ENCODE assay signal across 8 cellular contexts in the genomic region with DNA sequence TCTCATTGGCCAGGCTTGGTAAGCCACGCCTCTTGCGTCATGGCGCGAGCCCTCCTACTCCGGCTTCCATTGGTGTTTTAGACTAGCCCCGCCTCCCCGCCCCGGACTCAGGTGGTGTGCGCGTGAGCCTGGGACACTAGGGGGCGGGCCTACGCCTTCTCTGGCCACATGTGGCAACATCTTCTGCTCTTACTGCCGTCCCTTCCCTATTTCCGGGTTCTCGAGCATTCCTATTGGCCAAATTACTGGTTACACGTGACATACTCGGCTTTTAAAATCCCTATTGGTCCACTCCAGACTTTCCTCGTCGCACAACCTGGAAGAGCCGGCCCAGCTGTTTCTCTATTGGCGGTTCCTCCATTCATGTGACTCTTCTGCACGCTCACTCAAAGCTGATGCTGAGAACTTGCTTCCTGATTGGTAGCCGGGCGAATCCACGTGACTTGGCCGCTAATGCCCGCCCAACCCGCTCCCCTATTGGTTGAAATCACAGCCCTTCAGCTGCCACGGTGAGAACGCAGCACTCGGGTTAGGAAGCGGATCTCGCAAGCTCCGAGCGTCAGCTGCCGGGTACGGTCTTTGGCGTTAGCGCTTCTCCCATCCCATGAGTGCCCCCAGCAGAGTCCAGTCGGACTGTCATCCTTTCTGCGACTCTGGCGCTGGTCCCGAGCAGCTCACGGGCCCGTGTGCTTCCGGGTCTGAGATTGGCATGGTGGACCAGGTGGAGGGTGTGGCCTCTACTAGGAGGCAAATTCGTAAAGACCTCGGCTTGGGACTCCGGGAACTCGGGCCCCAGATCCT. TPM values are rescaled to one million over a fixed set of nuclear protein-coding genes. Genes with fewer than 3 reads are reported as not detected.
A peak's percentile ranks its signal among the peaks of the same experiment; 100 is the strongest.
DNase-seq lines count a peak whose midpoint lies in the region; ATAC-seq and TF ChIP-seq lines count a peak whose summit lies in the region.

A gene with protein sequence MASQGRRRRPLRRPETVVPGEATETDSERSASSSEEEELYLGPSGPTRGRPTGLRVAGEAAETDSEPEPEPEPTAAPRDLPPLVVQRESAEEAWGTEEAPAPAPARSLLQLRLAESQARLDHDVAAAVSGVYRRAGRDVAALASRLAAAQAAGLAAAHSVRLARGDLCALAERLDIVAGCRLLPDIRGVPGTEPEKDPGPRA (plus strand): TSS at position 523 of the 801 bp plus-strand sequence. CDS start 513 bp downstream, outside the sequence.

- H3K27ac Mint-ChIP-seq in WTC11 (peak within 1 kb of the TSS; percentile 94), immature natural killer cell (peak within 1 kb of the TSS; percentile 91 to 98 (median 94))

- H3K36me3 Mint-ChIP-seq in WTC11 (no peaks in the 10 kb centered on the region), immature natural killer cell (peaks cover 4 to 14% (median 4%) of the 10 kb centered on the region in 3 donors)

- CTCF ChIA-PET in WTC11 (lab: Charles Lee) = interaction anchor here (0.6 to 2.4 kb wide), 42 partner anchors 9 to 592 kb away, joined by 3 to 73 read pairs (median 4); a partner anchor contains a TSS

- no peaks in the 10 kb centered on the region for H3K9me3 Mint-ChIP-seq in WTC11
- H3K9me3 Mint-ChIP-seq in immature natural killer cell = no peaks in the 10 kb centered on the region

- peak; percentile 100 for DNase-seq in AG09309 (ENCODE audit: low read depth)
- peak; percentile 100 for DNase-seq in NCI-H226
- peak; percentile 100 for DNase-seq in WTC11 (ENCODE audit: low spot score)
- peak; percentile 92 to 100 (median 100) for DNase-seq in caudate nucleus (lab: John Stamatoyannopoulos, UW)
- peak; percentile 100 for DNase-seq in immature natural killer cell
- DNase-seq in smooth muscle cell of the brain vasculature (ENCODE audit: low read depth, low spot score) = peak; percentile 100

- H3K4me1 Mint-ChIP-seq in WTC11 (peaks cover 8% of the 10 kb centered on the region; the same call in 1 of the 2 replicates), immature natural killer cell (peaks cover 45 to 50% of the 10 kb centered on the region in 2 donors)

- POLR2A ChIA-PET in WTC11 (lab: Charles Lee) = interaction anchor here (0.6 to 2.5 kb wide), 6 partner anchors 9 to 591 kb away, joined by 3 to 14 read pairs (median 4); a partner anchor contains a TSS

- ATAC-seq in GM18909 (IDR thresholded peaks at IDR 0.05; ENCODE audit: poor library complexity, unreplicated experiment) (peak; percentile 83), HG03175 (IDR thresholded peaks at IDR 0.05; ENCODE audit: unreplicated experiment) (peak; percentile 81), WTC11 (peak; percentile 92)

- peak within 1 kb of the TSS; percentile 84 for H3K4me3 ChIP-seq in AG09309 (ENCODE audit: control insufficient read depth, low read depth, low read length)

- H3K27me3 Mint-ChIP-seq in WTC11 (ENCODE audit: low read depth) = peaks cover 8% of the 10 kb centered on the region; the same call in 1 of the 2 replicates
- H3K27me3 Mint-ChIP-seq in immature natural killer cell (ENCODE audit: low read depth in 3 of 3) = peaks cover 3 to 10% (median 6%) of the 10 kb centered on the region in 3 donors

- TF ChIP-seq CTCF in AG09309 (IDR thresholded peaks at IDR 0.05; ENCODE audit: control insufficient read depth, insufficient read depth, low read depth, low read length, missing control alignments) (peak; percentile 38), WTC11 (IDR thresholded peaks at IDR 0.05) (peak; percentile 38)

- H3K27ac ChIP-seq in caudate nucleus (ENCODE audit: low read depth, low read length) = peak within 1 kb of the TSS; percentile 87

- peak within 1 kb of the TSS; percentile 90 for H3K4me3 Mint-ChIP-seq in WTC11
- H3K4me3 Mint-ChIP-seq in immature natural killer cell = peak within 1 kb of the TSS; percentile 89 to 92 (median 91)

TF ChIP-seq in WTC11, 78 proteins besides CTCF, POLR2A, EP300 and RAD21 (continues in another document):
- TF ChIP-seq NFATC4 (CRISPR knock-in tag; IDR thresholded peaks at IDR 0.05) (no peak), FOXP1 (CRISPR knock-in tag; IDR thresholded peaks at IDR 0.05; ENCODE audit: borderline replicate concordance) (no peak), ELF4 (CRISPR knock-in tag; IDR thresholded peaks at IDR 0.05; ENCODE audit: low read depth) (no peak), ETV6 (CRISPR knock-in tag; IDR thresholded peaks at IDR 0.05) (peak; percentile 40; the same call in 1 of the 2 replicates), TP53 (CRISPR knock-in tag; IDR thresholded peaks at IDR 0.05) (no peak), CBFB (CRISPR knock-in tag; IDR thresholded peaks at IDR 0.05; ENCODE audit: low read depth) (no peak), MYBL2 (CRISPR knock-in tag; IDR thresholded peaks at IDR 0.05) (peak; percentile 27; the same call in 1 of the 2 replicates), NFE2L1 (CRISPR knock-in tag; IDR thresholded peaks at IDR 0.05) (no peak), ZNF423 (CRISPR knock-in tag; IDR thresholded peaks at IDR 0.05) (no peak)
- TF ChIP-seq, protein P1, sequence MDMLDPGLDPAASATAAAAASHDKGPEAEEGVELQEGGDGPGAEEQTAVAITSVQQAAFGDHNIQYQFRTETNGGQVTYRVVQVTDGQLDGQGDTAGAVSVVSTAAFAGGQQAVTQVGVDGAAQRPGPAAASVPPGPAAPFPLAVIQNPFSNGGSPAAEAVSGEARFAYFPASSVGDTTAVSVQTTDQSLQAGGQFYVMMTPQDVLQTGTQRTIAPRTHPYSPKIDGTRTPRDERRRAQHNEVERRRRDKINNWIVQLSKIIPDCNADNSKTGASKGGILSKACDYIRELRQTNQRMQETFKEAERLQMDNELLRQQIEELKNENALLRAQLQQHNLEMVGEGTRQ (CRISPR knock-in tag; IDR thresholded peaks at IDR 0.05) = peak; percentile 94
- TF ChIP-seq, protein P2, sequence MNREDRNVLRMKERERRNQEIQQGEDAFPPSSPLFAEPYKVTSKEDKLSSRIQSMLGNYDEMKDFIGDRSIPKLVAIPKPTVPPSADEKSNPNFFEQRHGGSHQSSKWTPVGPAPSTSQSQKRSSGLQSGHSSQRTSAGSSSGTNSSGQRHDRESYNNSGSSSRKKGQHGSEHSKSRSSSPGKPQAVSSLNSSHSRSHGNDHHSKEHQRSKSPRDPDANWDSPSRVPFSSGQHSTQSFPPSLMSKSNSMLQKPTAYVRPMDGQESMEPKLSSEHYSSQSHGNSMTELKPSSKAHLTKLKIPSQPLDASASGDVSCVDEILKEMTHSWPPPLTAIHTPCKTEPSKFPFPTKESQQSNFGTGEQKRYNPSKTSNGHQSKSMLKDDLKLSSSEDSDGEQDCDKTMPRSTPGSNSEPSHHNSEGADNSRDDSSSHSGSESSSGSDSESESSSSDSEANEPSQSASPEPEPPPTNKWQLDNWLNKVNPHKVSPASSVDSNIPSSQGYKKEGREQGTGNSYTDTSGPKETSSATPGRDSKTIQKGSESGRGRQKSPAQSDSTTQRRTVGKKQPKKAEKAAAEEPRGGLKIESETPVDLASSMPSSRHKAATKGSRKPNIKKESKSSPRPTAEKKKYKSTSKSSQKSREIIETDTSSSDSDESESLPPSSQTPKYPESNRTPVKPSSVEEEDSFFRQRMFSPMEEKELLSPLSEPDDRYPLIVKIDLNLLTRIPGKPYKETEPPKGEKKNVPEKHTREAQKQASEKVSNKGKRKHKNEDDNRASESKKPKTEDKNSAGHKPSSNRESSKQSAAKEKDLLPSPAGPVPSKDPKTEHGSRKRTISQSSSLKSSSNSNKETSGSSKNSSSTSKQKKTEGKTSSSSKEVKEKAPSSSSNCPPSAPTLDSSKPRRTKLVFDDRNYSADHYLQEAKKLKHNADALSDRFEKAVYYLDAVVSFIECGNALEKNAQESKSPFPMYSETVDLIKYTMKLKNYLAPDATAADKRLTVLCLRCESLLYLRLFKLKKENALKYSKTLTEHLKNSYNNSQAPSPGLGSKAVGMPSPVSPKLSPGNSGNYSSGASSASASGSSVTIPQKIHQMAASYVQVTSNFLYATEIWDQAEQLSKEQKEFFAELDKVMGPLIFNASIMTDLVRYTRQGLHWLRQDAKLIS (CRISPR knock-in tag; IDR thresholded peaks at IDR 0.05; ENCODE audit: borderline replicate concordance) = no peak
- TF ChIP-seq, protein P3, sequence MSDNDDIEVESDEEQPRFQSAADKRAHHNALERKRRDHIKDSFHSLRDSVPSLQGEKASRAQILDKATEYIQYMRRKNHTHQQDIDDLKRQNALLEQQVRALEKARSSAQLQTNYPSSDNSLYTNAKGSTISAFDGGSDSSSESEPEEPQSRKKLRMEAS (CRISPR knock-in tag; IDR thresholded peaks at IDR 0.05) = peak; percentile 92
- TF ChIP-seq, protein P4, sequence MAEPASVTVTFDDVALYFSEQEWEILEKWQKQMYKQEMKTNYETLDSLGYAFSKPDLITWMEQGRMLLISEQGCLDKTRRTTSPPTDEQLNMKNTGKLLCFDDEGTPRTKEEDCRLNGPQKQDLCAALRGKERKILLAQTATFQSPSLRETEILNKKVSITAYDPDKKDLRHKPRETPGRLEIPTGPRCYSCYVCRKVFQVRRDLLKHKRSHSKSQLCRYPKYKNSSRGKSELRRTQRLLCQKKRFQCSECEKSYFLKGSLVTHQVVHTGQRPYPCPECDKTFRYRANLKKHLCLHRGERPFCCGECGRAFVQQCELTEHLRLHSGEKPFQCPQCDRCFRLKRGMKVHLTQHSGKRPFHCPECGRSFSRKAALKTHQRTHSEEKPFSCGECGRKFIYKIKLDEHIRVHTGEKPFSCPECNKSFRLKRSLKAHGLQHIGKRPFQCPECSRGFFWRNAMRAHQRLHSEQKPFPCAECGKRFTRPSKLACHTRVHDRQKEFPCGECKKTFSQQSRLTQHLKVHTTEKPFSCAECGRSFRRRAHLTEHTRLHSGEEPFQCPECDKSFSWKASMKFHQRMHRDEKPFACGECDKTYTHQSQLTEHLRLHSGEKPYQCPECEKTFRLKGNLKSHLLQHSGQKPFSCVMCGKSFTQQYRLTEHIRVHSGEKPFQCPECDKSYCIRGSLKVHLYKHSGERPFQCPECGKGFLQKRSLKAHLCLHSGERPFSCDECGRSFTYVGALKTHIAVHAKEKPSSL (CRISPR knock-in tag; conservative IDR thresholded peaks at IDR 0.05) = no peak
- TF ChIP-seq, protein P5, sequence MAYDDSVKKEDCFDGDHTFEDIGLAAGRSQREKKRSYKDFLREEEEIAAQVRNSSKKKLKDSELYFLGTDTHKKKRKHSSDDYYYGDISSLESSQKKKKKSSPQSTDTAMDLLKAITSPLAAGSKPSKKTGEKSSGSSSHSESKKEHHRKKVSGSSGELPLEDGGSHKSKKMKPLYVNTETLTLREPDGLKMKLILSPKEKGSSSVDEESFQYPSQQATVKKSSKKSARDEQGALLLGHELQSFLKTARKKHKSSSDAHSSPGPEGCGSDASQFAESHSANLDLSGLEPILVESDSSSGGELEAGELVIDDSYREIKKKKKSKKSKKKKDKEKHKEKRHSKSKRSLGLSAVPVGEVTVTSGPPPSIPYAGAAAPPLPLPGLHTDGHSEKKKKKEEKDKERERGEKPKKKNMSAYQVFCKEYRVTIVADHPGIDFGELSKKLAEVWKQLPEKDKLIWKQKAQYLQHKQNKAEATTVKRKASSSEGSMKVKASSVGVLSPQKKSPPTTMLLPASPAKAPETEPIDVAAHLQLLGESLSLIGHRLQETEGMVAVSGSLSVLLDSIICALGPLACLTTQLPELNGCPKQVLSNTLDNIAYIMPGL (CRISPR knock-in tag; IDR thresholded peaks at IDR 0.05) = no peak

RNA-seq across cellular contexts. Expression of the gene that starts here (rescaled TPM):
- 9.0 to 10.8 TPM (median 10.0 TPM) in 3 replicates for total RNA-seq in WTC11 (2021)
- 10 to 100 TPM in 1 of 3 donors, 1 to 10 TPM in 2; 2.9 to 22.4 (median 8.5) TPM for polyA plus RNA-seq in immature natural killer cell

Comparison
In these comparisons a context has a peak if more than half of its experiments do, and no peak if none do; other contexts are left out.
1. Peak in every context shown above with its lines: DNase-seq, ATAC-seq, H3K4me3 ChIP-seq and H3K27ac ChIP-seq.